1 cellular context compared by ENCODE assay signal in genomic region chr1:212414328-212415106, GRCh38.
TF ChIP-seq lines count a peak whose summit lies in the region.

Gene PACC1 (minus strand): TSS chr1:212414886. CDS start chr1:212414757, 129 bp downstream.

TF ChIP-seq in HepG2, 621 proteins besides CTCF, POLR2A, EP300 and RAD21 (continued from another document):
- TF ChIP-seq, protein P1, sequence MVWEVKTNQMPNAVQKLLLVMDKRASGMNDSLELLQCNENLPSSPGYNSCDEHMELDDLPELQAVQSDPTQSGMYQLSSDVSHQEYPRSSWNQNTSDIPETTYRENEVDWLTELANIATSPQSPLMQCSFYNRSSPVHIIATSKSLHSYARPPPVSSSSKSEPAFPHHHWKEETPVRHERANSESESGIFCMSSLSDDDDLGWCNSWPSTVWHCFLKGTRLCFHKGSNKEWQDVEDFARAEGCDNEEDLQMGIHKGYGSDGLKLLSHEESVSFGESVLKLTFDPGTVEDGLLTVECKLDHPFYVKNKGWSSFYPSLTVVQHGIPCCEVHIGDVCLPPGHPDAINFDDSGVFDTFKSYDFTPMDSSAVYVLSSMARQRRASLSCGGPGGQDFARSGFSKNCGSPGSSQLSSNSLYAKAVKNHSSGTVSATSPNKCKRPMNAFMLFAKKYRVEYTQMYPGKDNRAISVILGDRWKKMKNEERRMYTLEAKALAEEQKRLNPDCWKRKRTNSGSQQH (CRISPR knock-in tag; IDR thresholded peaks at IDR 0.05; ENCODE audit: low read depth), result 0 out of 2 replicates have a peak, but pooled peaks have one; percentile 48
- TF ChIP-seq GFI1 (CRISPR knock-in tag; IDR thresholded peaks at IDR 0.05; ENCODE audit: borderline replicate concordance) (peak; percentile 69; the same call in 1 of the 2 replicates), DRAP1 (CRISPR knock-in tag; IDR thresholded peaks at IDR 0.05) (peak; percentile 48; the same call in 1 of the 2 replicates), NBN (conservative IDR thresholded peaks at IDR 0.05) (no peak), SOX13 (IDR thresholded peaks at IDR 0.05) (no peak), SOX13 (CRISPR knock-in tag; conservative IDR thresholded peaks at IDR 0.05 in 1 of 2, IDR thresholded peaks at IDR 0.05 in 1 of 2) (peak in 1 of 2 experiments; percentile 15; a peak in 2 of 4 replicates), MIXL1 (CRISPR knock-in tag; IDR thresholded peaks at IDR 0.05) (peak; percentile 44), ZNF276 (CRISPR knock-in tag; IDR thresholded peaks at IDR 0.05; ENCODE audit: low read depth) (no peak), KLF12 (CRISPR knock-in tag; IDR thresholded peaks at IDR 0.05; ENCODE audit: borderline replicate concordance) (no peak), RELA (CRISPR knock-in tag; IDR thresholded peaks at IDR 0.05) (no peak), ZNF75D (CRISPR knock-in tag; IDR thresholded peaks at IDR 0.05; ENCODE audit: borderline replicate concordance) (no peak), TARDBP (CRISPR knock-in tag; IDR thresholded peaks at IDR 0.05) (0 out of 2 replicates have a peak, but pooled peaks have one; percentile 45), ZIK1 (CRISPR knock-in tag; IDR thresholded peaks at IDR 0.05; ENCODE audit: borderline replicate concordance, low read depth) (peak; percentile 5; the same call in 1 of the 2 replicates), KDM6A (CRISPR knock-in tag; IDR thresholded peaks at IDR 0.05; ENCODE audit: low read depth) (no peak), KDM2A (CRISPR knock-in tag; IDR thresholded peaks at IDR 0.05; ENCODE audit: borderline replicate concordance, low read depth) (peak; percentile 92), SMARCC2 (IDR thresholded peaks at IDR 0.05) (no peak), NFRKB (IDR thresholded peaks at IDR 0.05) (no peak), ELF1 (CRISPR knock-in tag; IDR thresholded peaks at IDR 0.05) (peak; percentile 78), RERE (CRISPR knock-in tag; IDR thresholded peaks at IDR 0.05; ENCODE audit: low read depth) (0 out of 2 replicates have a peak, but pooled peaks have one; percentile 8), YEATS2 (CRISPR knock-in tag; IDR thresholded peaks at IDR 0.05; ENCODE audit: borderline replicate concordance) (peak; percentile 25; the same call in 1 of the 2 replicates), CREM (IDR thresholded peaks at IDR 0.05) (peak; percentile 62; the same call in 1 of the 2 replicates), CREM (CRISPR knock-in tag; IDR thresholded peaks at IDR 0.05) (no peak), KDM5A (IDR thresholded peaks at IDR 0.05; ENCODE audit: borderline replicate concordance, low read length) (no peak)
